Comparison of ENCODE assay signal across 28 cellular contexts in the genomic region with DNA sequence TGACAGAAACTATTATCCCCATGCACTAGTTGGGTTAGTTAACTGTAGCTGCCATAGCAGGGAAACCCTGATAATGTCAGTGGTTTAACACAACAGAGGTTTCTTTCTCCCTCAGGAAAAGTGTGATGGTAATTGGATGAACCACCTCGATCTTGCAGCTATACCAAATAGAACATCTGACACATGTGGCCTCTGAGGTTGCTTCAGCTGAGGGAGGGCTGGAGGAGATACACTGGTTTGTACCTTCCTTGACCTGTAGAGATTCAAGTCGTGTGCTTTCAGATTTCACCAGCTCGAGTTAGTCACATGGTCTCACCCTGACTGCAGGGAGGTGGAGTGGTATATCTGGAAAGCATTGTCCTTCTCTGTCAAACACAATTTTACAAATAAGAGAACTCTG.
"Had no signal": no experiment of that assay in that cellular context is flagged by ENCODE, and none has a peak within 500 bp of the region (broad histone marks: within the 10 kb centered on the region; RNA-seq: fewer than 3 reads in every experiment).

No MANE protein-coding gene starts in this region.

- H3K27ac ChIP-seq: ascending aorta, body of pancreas, SJSA1 had no signal

- H3K4me1 ChIP-seq: ascending aorta, body of pancreas, SJSA1 had no signal

- H3K27me3 ChIP-seq: ascending aorta, body of pancreas, SJSA1 had no signal

- FAIRE-seq: RCC 7860 had no signal

- ATAC-seq: activated T-helper 17 cell treated with anti-CD3 and anti-CD28 coated beads, Interleukin-2, amount 50 U/mL, for 72 hours; body of pancreas; PC-3; T-helper 17 cell had no signal

- H3K36me3 ChIP-seq: ascending aorta, SJSA1 had no signal

- H3K9me3 ChIP-seq: ascending aorta, body of pancreas, SJSA1 had no signal

- H3K36me3 Mint-ChIP-seq: activated naive CD4-positive, alpha-beta T cell treated with anti-CD3 and anti-CD28 coated beads, Interleukin-2, amount 10 ng/mL, durations not matched to agents 7 days and 5 days; activated naive CD8-positive, alpha-beta T cell treated with anti-CD3 and anti-CD28 coated beads, Interleukin-2, amount 10 ng/mL, durations not matched to agents 7 days and 5 days had no signal

- H3K4me1 Mint-ChIP-seq: activated B cell treated with CpG ODN at 0.5 μM for 24 hours; activated CD4-positive, alpha-beta T cell treated with anti-CD3 and anti-CD28 coated beads, Interleukin-2, amount 10 ng/mL, durations not matched to agents 24 days and 14 days; activated naive CD4-positive, alpha-beta T cell treated with anti-CD3 and anti-CD28 coated beads, Interleukin-2, amount 10 ng/mL, durations not matched to agents 7 days and 5 days; activated naive CD8-positive, alpha-beta T cell treated with anti-CD3 and anti-CD28 coated beads, Interleukin-2, amount 10 ng/mL, durations not matched to agents 7 days and 5 days; central memory CD8-positive, alpha-beta T cell had no signal

- H3K4me3 ChIP-seq: ascending aorta, body of pancreas, SJSA1 had no signal

- H3K4me3 Mint-ChIP-seq: activated B cell treated with CpG ODN at 0.5 μM for 24 hours; activated CD4-positive, alpha-beta T cell treated with anti-CD3 and anti-CD28 coated beads, Interleukin-2, amount 10 ng/mL, durations not matched to agents 24 days and 14 days; activated naive CD4-positive, alpha-beta T cell treated with anti-CD3 and anti-CD28 coated beads, Interleukin-2, amount 10 ng/mL, durations not matched to agents 7 days and 5 days; activated naive CD8-positive, alpha-beta T cell treated with anti-CD3 and anti-CD28 coated beads, Interleukin-2, amount 10 ng/mL, durations not matched to agents 7 days and 5 days; activated T-helper 17 cell treated with anti-CD3 and anti-CD28 coated beads, Interleukin-2, amount 50 U/mL, for 72 hours; central memory CD8-positive, alpha-beta T cell; T-helper 17 cell had no signal

- DNase-seq: activated B cell treated with CpG ODN at 0.5 μM for 24 hours; activated CD4-positive, alpha-beta T cell treated with anti-CD3 and anti-CD28 coated beads for 1 hour; activated CD4-positive, alpha-beta T cell treated with anti-CD3 and anti-CD28 coated beads, Interleukin-2, amount 10 ng/mL, durations not matched to agents 24 days and 14 days; activated CD4-positive, alpha-beta T cell treated with anti-CD3 and anti-CD28 coated beads, Interleukin-2, amount 50 U/mL, for 48 hours; activated CD8-positive, alpha-beta memory T cell treated with anti-CD3 and anti-CD28 coated beads for 24 hours; activated gamma-delta T cell treated with Interleukin-2 at 50 U/mL for 16 hours; activated naive CD4-positive, alpha-beta T cell treated with anti-CD3 and anti-CD28 coated beads, Interleukin-2, amount 10 ng/mL, durations not matched to agents 7 days and 5 days; activated naive CD8-positive, alpha-beta T cell treated with anti-CD3 and anti-CD28 coated beads, Interleukin-2, amount 10 ng/mL, durations not matched to agents 7 days and 5 days; activated T-cell treated with anti-CD3 and anti-CD28 coated beads, Interleukin-2, amount 50 U/mL, for 48 hours; body of pancreas; IMR-90; MM.1S; NCI-H1105; NCI-H1436; NCI-H187; NCI-H2081; NCI-H446; NCI-H524; NK-92 treated with Interleukin-12 subunit alpha and Interleukin-12 subunit beta, amount 100 ng/mL, for 24 hours; PC-3; SHP77; T-helper 17 cell; T-helper 9 cell had no signal

- H3K9me3 Mint-ChIP-seq: activated B cell treated with CpG ODN at 0.5 μM for 24 hours; activated CD4-positive, alpha-beta T cell treated with anti-CD3 and anti-CD28 coated beads, Interleukin-2, amount 10 ng/mL, durations not matched to agents 24 days and 14 days; activated naive CD4-positive, alpha-beta T cell treated with anti-CD3 and anti-CD28 coated beads, Interleukin-2, amount 10 ng/mL, durations not matched to agents 7 days and 5 days; activated T-helper 17 cell treated with anti-CD3 and anti-CD28 coated beads, Interleukin-2, amount 50 U/mL, for 72 hours; central memory CD8-positive, alpha-beta T cell had no signal

- H3K27ac Mint-ChIP-seq: activated B cell treated with CpG ODN at 0.5 μM for 24 hours; activated CD4-positive, alpha-beta T cell treated with anti-CD3 and anti-CD28 coated beads, Interleukin-2, amount 10 ng/mL, durations not matched to agents 24 days and 14 days; activated naive CD4-positive, alpha-beta T cell treated with anti-CD3 and anti-CD28 coated beads, Interleukin-2, amount 10 ng/mL, durations not matched to agents 7 days and 5 days; activated naive CD8-positive, alpha-beta T cell treated with anti-CD3 and anti-CD28 coated beads, Interleukin-2, amount 10 ng/mL, durations not matched to agents 7 days and 5 days; activated T-helper 17 cell treated with anti-CD3 and anti-CD28 coated beads, Interleukin-2, amount 50 U/mL, for 72 hours; T-helper 17 cell had no signal
